34 cellular contexts compared by ENCODE assay signal in genomic region chr2:172957734-172958133, GRCh38.
"Had no signal": no experiment of that assay in that cellular context is flagged by ENCODE, and none has a peak within 500 bp of the region (broad histone marks: within the 10 kb centered on the region; RNA-seq: fewer than 3 reads in every experiment).

No MANE protein-coding gene starts in this region.

- H3K36me3 Mint-ChIP-seq: activated CD4-positive, alpha-beta memory T cell treated with anti-CD3 and anti-CD28 coated beads for 36 hours; activated naive CD8-positive, alpha-beta T cell treated with anti-CD3 and anti-CD28 coated beads for 36 hours had no signal

- H3K4me1 Mint-ChIP-seq: activated B cell treated with CpG ODN at 0.5 μM for 24 hours had no signal

- H3K4me3 ChIP-seq: adrenal gland, body of pancreas, breast epithelium had no signal

- H3K9me3 ChIP-seq: adrenal gland, body of pancreas, breast epithelium had no signal

- H3K4me3 Mint-ChIP-seq: activated B cell treated with CpG ODN at 0.5 μM for 24 hours; activated CD4-positive, alpha-beta memory T cell treated with anti-CD3 and anti-CD28 coated beads for 36 hours; activated CD4-positive, alpha-beta T cell treated with anti-CD3 and anti-CD28 coated beads, Interleukin-2, amount 10 ng/mL, durations not matched to agents 24 days and 14 days; activated CD8-positive, alpha-beta T cell treated with anti-CD3 and anti-CD28 coated beads for 36 hours; activated naive CD4-positive, alpha-beta T cell treated with anti-CD3 and anti-CD28 coated beads for 36 hours; activated naive CD8-positive, alpha-beta T cell treated with anti-CD3 and anti-CD28 coated beads for 36 hours; activated T-cell treated with anti-CD3 and anti-CD28 coated beads, Interleukin-2, amount 50 U/mL, for 4 hours; activated T-cell treated with anti-CD3 and anti-CD28 coated beads, Interleukin-2, amount 50 U/mL, for 72 hours; activated T-helper 1 cell treated with anti-CD3 and anti-CD28 coated beads, Interleukin-12 subunit alpha, Interleukin-12 subunit beta, Interleukin-2, Interleukin-4 antibody, amounts not matched to agents 30 ng/mL and 10 ng/mL and 1 ng/mL, durations not matched to agents 14 hours and 24 hours and 36 hours; activated T-helper 17 cell treated with anti-CD3 and anti-CD28 coated beads, Interleukin-2, amount 50 U/mL, for 72 hours; T-helper 2 cell treated with Interferon-gamma antibody and Interleukin-4, amounts not matched to agents 5 μg/mL and 100 μg/mL, for 36 hours had no signal

- ATAC-seq: activated CD8-positive, alpha-beta T cell treated with anti-CD3 and anti-CD28 coated beads for 36 hours; activated naive CD4-positive, alpha-beta T cell treated with anti-CD3 and anti-CD28 coated beads, Interleukin-2, amount 50 U/mL, for 72 hours; activated T-cell treated with anti-CD3 and anti-CD28 coated beads, Interleukin-2, amount 50 U/mL, for 4 hours; activated T-cell treated with anti-CD3 and anti-CD28 coated beads, Interleukin-2, amount 50 U/mL, for 72 hours; activated T-helper 17 cell treated with anti-CD3 and anti-CD28 coated beads, Interleukin-2, amount 50 U/mL, for 72 hours; body of pancreas had no signal

- H3K36me3 ChIP-seq: brain microvascular endothelial cell, breast epithelium had no signal

- H3K9me3 Mint-ChIP-seq: activated B cell treated with CpG ODN at 0.5 μM for 24 hours; activated CD4-positive, alpha-beta memory T cell treated with anti-CD3 and anti-CD28 coated beads for 36 hours; activated CD8-positive, alpha-beta T cell treated with anti-CD3 and anti-CD28 coated beads for 36 hours; activated naive CD4-positive, alpha-beta T cell treated with anti-CD3 and anti-CD28 coated beads for 36 hours; activated naive CD8-positive, alpha-beta T cell treated with anti-CD3 and anti-CD28 coated beads for 36 hours; activated T-cell treated with anti-CD3 and anti-CD28 coated beads, Interleukin-2, amount 50 U/mL, for 4 hours; activated T-cell treated with anti-CD3 and anti-CD28 coated beads, Interleukin-2, amount 50 U/mL, for 72 hours; activated T-helper 1 cell treated with anti-CD3 and anti-CD28 coated beads, Interleukin-12 subunit alpha, Interleukin-12 subunit beta, Interleukin-2, Interleukin-4 antibody, amounts not matched to agents 30 ng/mL and 10 ng/mL and 1 ng/mL, durations not matched to agents 14 hours and 24 hours and 36 hours; activated T-helper 17 cell treated with anti-CD3 and anti-CD28 coated beads, Interleukin-2, amount 50 U/mL, for 72 hours; T-helper 2 cell treated with Interferon-gamma antibody and Interleukin-4, amounts not matched to agents 5 μg/mL and 100 μg/mL, for 36 hours had no signal

- H3K27me3 ChIP-seq: adrenal gland, body of pancreas, brain microvascular endothelial cell, breast epithelium had no signal

- H3K4me1 ChIP-seq: body of pancreas, breast epithelium had no signal

- H3K27ac Mint-ChIP-seq: activated B cell treated with CpG ODN at 0.5 μM for 24 hours; activated CD4-positive, alpha-beta memory T cell treated with anti-CD3 and anti-CD28 coated beads for 36 hours; activated CD4-positive, alpha-beta T cell treated with anti-CD3 and anti-CD28 coated beads, Interleukin-2, amount 10 ng/mL, durations not matched to agents 24 days and 14 days; activated CD8-positive, alpha-beta T cell treated with anti-CD3 and anti-CD28 coated beads for 36 hours; activated naive CD4-positive, alpha-beta T cell treated with anti-CD3 and anti-CD28 coated beads for 36 hours; activated naive CD4-positive, alpha-beta T cell treated with anti-CD3 and anti-CD28 coated beads, Interleukin-2, amount 50 U/mL, for 72 hours; activated naive CD8-positive, alpha-beta T cell treated with anti-CD3 and anti-CD28 coated beads for 36 hours; activated T-cell treated with anti-CD3 and anti-CD28 coated beads, Interleukin-2, amount 50 U/mL, for 72 hours; activated T-helper 1 cell treated with anti-CD3 and anti-CD28 coated beads, Interleukin-12 subunit alpha, Interleukin-12 subunit beta, Interleukin-2, Interleukin-4 antibody, amounts not matched to agents 30 ng/mL and 10 ng/mL and 1 ng/mL, durations not matched to agents 14 hours and 24 hours and 36 hours; activated T-helper 17 cell treated with anti-CD3 and anti-CD28 coated beads, Interleukin-2, amount 50 U/mL, for 72 hours; T-helper 2 cell treated with Interferon-gamma antibody and Interleukin-4, amounts not matched to agents 5 μg/mL and 100 μg/mL, for 36 hours had no signal

- DNase-seq: activated B cell treated with CpG ODN at 0.5 μM for 24 hours; activated CD4-positive, alpha-beta memory T cell treated with anti-CD3 and anti-CD28 coated beads for 36 hours; activated CD4-positive, alpha-beta T cell treated with anti-CD3 and anti-CD28 coated beads for 4 hours; activated CD4-positive, alpha-beta T cell treated with anti-CD3 and anti-CD28 coated beads, Interleukin-2, amount 10 ng/mL, durations not matched to agents 24 days and 14 days; activated CD4-positive, alpha-beta T cell treated with anti-CD3 and anti-CD28 coated beads, Interleukin-2, amount 50 U/mL, for 1 hour; activated CD4-positive, alpha-beta T cell treated with anti-CD3 and anti-CD28 coated beads, Interleukin-2, amount 50 U/mL, for 4 hours; activated CD4-positive, CD25-positive, alpha-beta regulatory T cell treated with anti-CD3 and anti-CD28 coated beads, Interleukin-2, amount 50 U/mL, for 72 hours; activated CD8-positive, alpha-beta memory T cell treated with anti-CD3 and anti-CD28 coated beads, Interleukin-2, amount 50 U/mL, for 4 hours; activated CD8-positive, alpha-beta T cell treated with anti-CD3 and anti-CD28 coated beads for 36 hours; activated effector memory CD4-positive, alpha-beta T cell treated with anti-CD3 and anti-CD28 coated beads, Interleukin-2, amount 50 U/mL, for 16 hours; activated gamma-delta T cell treated with Interleukin-2 at 50 U/mL for 16 hours; activated naive CD4-positive, alpha-beta T cell; activated naive CD4-positive, alpha-beta T cell treated with anti-CD3 and anti-CD28 coated beads for 36 hours; activated naive CD4-positive, alpha-beta T cell treated with anti-CD3 and anti-CD28 coated beads, Interleukin-2, amount 50 U/mL, for 16 hours; activated naive CD8-positive, alpha-beta T cell treated with anti-CD3 and anti-CD28 coated beads for 36 hours; activated T-cell treated with anti-CD3 and anti-CD28 coated beads for 4 hours; activated T-cell treated with anti-CD3 and anti-CD28 coated beads, Interleukin-2, amount 50 U/mL, for 1 hour; activated T-cell treated with anti-CD3 and anti-CD28 coated beads, Interleukin-2, amount 50 U/mL, for 4 hours; activated T-cell treated with anti-CD3 and anti-CD28 coated beads, Interleukin-2, amount 50 U/mL, for 72 hours; adrenal gland; amniotic stem cell; aorta; body of pancreas; brain microvascular endothelial cell; central memory CD4-positive, alpha-beta T cell; cerebellar nuclear complex; T-helper 2 cell; T-helper 9 cell had no signal

- H3K27ac ChIP-seq: adrenal gland, body of pancreas, brain microvascular endothelial cell, breast epithelium, VCaP had no signal
